ENCODE assay signal across 8 cellular contexts in the genomic region with DNA sequence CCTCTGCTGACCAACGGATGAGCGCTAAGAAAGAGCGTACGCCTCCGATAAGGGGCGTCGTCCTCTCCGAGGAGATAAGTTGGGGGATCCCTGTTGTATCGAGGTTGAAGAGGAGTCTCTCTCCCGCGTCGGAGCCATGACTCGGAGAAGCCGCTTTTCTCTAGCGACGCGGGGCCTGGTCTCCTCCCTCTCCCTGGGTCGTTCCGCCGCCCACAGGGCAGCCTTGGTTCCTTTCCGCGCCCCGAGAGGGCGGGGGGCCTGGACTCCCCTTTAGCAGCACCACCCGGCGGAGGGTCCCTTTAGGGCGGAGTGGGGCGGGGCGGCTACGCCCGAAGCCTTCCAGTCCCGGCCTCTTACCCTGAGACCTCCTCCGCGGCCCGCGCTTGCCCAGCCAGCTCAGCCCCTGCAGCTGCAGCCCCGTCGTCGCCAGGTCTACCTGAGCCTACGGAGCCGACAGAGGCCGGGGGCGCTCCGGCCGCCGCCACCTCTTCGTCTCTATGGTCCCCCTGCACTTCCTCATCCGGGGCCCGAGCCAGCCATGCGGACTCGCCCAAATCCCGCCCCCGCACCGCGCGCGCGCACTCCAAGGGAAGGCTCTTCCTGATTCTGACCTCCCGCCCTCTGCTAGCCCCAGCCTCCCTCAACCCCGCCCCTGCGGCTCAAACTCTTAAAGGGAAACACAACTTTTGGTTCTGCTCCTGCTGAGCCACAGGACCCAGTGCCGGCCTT. TPM values are rescaled to one million over a fixed set of nuclear protein-coding genes. Genes with fewer than 3 reads are reported as not detected.
DNase-seq lines count a peak whose midpoint lies in the region; ATAC-seq, FAIRE-seq and TF ChIP-seq lines count a peak whose summit lies in the region.

A gene (minus strand): TSS at position 497 of the 729 bp plus-strand sequence. CDS start 11,272 bp downstream, outside the sequence.

- H3K27ac Mint-ChIP-seq in IgD-negative memory B cell, result peak within 1 kb of the TSS; percentile 91 to 99 (median 97)

- CTCF ChIA-PET in endothelial cell of umbilical vein (lab: Charles Lee), result interaction anchor here (1.0 kb wide), 2 partner anchors 84 kb away, joined by 3 read pairs; no protein-coding TSS in a partner anchor

- H3K9me1 ChIP-seq in endothelial cell of umbilical vein (replicated peaks; ENCODE audit: control insufficient read depth, extremely low read depth, insufficient read depth, low read length), result no peaks in the 10 kb centered on the region

- no peaks in the 10 kb centered on the region for H3K27me3 ChIP-seq in endothelial cell of umbilical vein (ENCODE audit: control insufficient read depth in 2 of 2, insufficient read depth in 2 of 2, low read length in 2 of 2)

- dilution Hi-C loops in endothelial cell of umbilical vein (cut with MboI; ENCODE audit: extremely low pct_ligation_motif_present, low sequenced_read_pairs), result loop anchor here (10.0 kb wide), 1 partner anchor 205 kb away; no protein-coding TSS in a partner anchor

- H3K4me1 Mint-ChIP-seq in IgD-negative memory B cell, result peaks cover 42 to 52% (median 44%) of the 10 kb centered on the region in 3 donors

- peaks cover 2% of the 10 kb centered on the region for H3K36me3 Mint-ChIP-seq in IgD-negative memory B cell

- peaks cover 44% of the 10 kb centered on the region for H3K79me2 ChIP-seq in endothelial cell of umbilical vein (ENCODE audit: control insufficient read depth, insufficient read depth, low read length)

- no peaks in the 10 kb centered on the region for H3K9me3 ChIP-seq in endothelial cell of umbilical vein (replicated peaks; ENCODE audit: control insufficient read depth, insufficient read depth, low read length)

- POLR2A ChIA-PET in endothelial cell of umbilical vein (lab: Charles Lee), result no interaction called here

- H3K4me2 ChIP-seq in endothelial cell of umbilical vein (ENCODE audit: insufficient read depth, low read length), result peak within 1 kb of the TSS; percentile 89

- peaks cover 37% of the 10 kb centered on the region for H3K4me1 ChIP-seq in endothelial cell of umbilical vein (ENCODE audit: control insufficient read depth, extremely low read depth, insufficient read depth, low read length)

- peak; percentile 50 for ATAC-seq in GM21529 (IDR thresholded peaks at IDR 0.05; ENCODE audit: unreplicated experiment)

- no peak for TF ChIP-seq CTCF in endothelial cell of umbilical vein (IDR thresholded peaks at IDR 0.05; ENCODE audit: extremely low read depth in 1 of 2, insufficient read depth in 1 of 2, low read depth in 1 of 2, low read length in 2 of 2)

- H3K36me3 ChIP-seq in endothelial cell of umbilical vein (ENCODE audit: control insufficient read depth in 2 of 2, extremely low read depth in 1 of 2, insufficient read depth in 2 of 2, low read length in 2 of 2), result peaks cover 0 to 3% of the 10 kb centered on the region in 2 experiments

- no peaks in the 10 kb centered on the region for H4K20me1 ChIP-seq in endothelial cell of umbilical vein (replicated peaks; ENCODE audit: control insufficient read depth, extremely low read depth, insufficient read depth, low read length)

- peak within 1 kb of the TSS; percentile 87 to 98 (median 93) for H3K4me3 Mint-ChIP-seq in IgD-negative memory B cell

- H3K9ac ChIP-seq in endothelial cell of umbilical vein (replicated peaks; ENCODE audit: extremely low read depth, insufficient read depth, low read length), result peak within 1 kb of the TSS; percentile 85

- peak; percentile 93 for TF ChIP-seq POLR2A in endothelial cell of umbilical vein (IDR thresholded peaks at IDR 0.05; ENCODE audit: low read depth, low read length)

- DNase-seq in DMS 273 treated with DMSO at 0.1 percent for 48 hours (lab: John Stamatoyannopoulos, UW), result peak; percentile 81
- DNase-seq in OCI-M1 (lab: John Stamatoyannopoulos, UW), result peak; percentile 98
- peak; percentile 99 for DNase-seq in activated T-cell treated with anti-CD3 and anti-CD28 coated beads for 24 hours (ENCODE audit: low read depth)
- peak; percentile 96 for DNase-seq in endothelial cell of umbilical vein (ENCODE audit: low read depth, low spot score)
- peak; percentile 98 for DNase-seq in midbrain (lab: John Stamatoyannopoulos, UW)
- peak; percentile 98 for DNase-seq in stimulated activated CD8-positive, alpha-beta memory T cell treated with anti-CD3 and anti-CD28 coated beads, Interleukin-15, amount 100 ng/mL, for 48 hours (ENCODE audit: low read depth in 2 of 2)

- peak within 1 kb of the TSS; percentile 94 for H2AFZ ChIP-seq in endothelial cell of umbilical vein (ENCODE audit: low read depth, low read length)

- intact Hi-C loops in endothelial cell of umbilical vein (cut with micrococcal nuclease), result loop anchor here (1.0 to 5.0 kb wide), 3 partner anchors 72 to 252 kb away; a partner anchor contains a TSS

- no TSS peak for BruUV-seq in endothelial cell of umbilical vein (replicated peaks; lab: Mats Ljungman, UMichigan)

- H3K27ac ChIP-seq in endothelial cell of umbilical vein (ENCODE audit: insufficient read depth, low read depth, low read length), result peak within 1 kb of the TSS; percentile 66

- peaks cover 0 to 1% (median 0%) of the 10 kb centered on the region in 3 donors for H3K9me3 Mint-ChIP-seq in IgD-negative memory B cell

- FAIRE-seq in endothelial cell of umbilical vein (lab: Jason Lieb, UNC), result peak; percentile 85

- no peaks in the 10 kb centered on the region for H3K27me3 Mint-ChIP-seq in IgD-negative memory B cell

- peak within 1 kb of the TSS; percentile 75 to 89 (median 82) for H3K4me3 ChIP-seq in endothelial cell of umbilical vein (replicated peaks in 1 of 3; ENCODE audit: insufficient read depth in 1 of 3, low read depth in 1 of 3, low read length in 3 of 3)

TF ChIP-seq in endothelial cell of umbilical vein, 7 proteins besides CTCF, POLR2A, EP300 and RAD21:
- TF ChIP-seq EZH2 (IDR thresholded peaks at IDR 0.05; ENCODE audit: borderline replicate concordance, low read depth, low read length, severe bottlenecking) (no peak), GATA2 (IDR thresholded peaks at IDR 0.05; ENCODE audit: insufficient read depth, insufficient read length, low read depth, low read length) (no peak), FOS (IDR thresholded peaks at IDR 0.05; ENCODE audit: borderline replicate concordance, insufficient read depth, low read length) (no peak), JUN (IDR thresholded peaks at IDR 0.05; ENCODE audit: borderline replicate concordance, insufficient read depth, insufficient read length, low read depth) (no peak), POLR2AphosphoS5 (IDR thresholded peaks at IDR 0.05; ENCODE audit: insufficient read depth, low read depth, low read length) (peak; percentile 94), MYC (IDR thresholded peaks at IDR 0.05; ENCODE audit: low read depth, low read length) (peak; percentile 48)
- TF ChIP-seq, protein P1, sequence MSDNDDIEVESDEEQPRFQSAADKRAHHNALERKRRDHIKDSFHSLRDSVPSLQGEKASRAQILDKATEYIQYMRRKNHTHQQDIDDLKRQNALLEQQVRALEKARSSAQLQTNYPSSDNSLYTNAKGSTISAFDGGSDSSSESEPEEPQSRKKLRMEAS (IDR thresholded peaks at IDR 0.05; ENCODE audit: insufficient read depth, insufficient read length), result peak; percentile 31

RNA-seq across cellular contexts. Expression of the gene that starts here (rescaled TPM):
- polyA plus RNA-seq in IgD-negative memory B cell (28.4 TPM), endothelial cell of umbilical vein (10.9 and 13.1 TPM in 2 replicates)
- total RNA-seq in endothelial cell of umbilical vein, result 47.5 and 53.8 TPM in 2 replicates
- polyA plus RNA-seq in endothelial cell of umbilical vein (2011; cell fraction: cytosol; rRNA removed), result 9.1 and 9.7 TPM in 2 replicates
- polyA plus RNA-seq in endothelial cell of umbilical vein (2011; cell fraction: nucleus; rRNA removed), result 18.1 and 18.7 TPM in 2 replicates
- 13.0 and 17.0 TPM in 2 replicates for polyA plus RNA-seq in endothelial cell of umbilical vein (2012)
- 85.0 and 90.6 TPM in 2 replicates for polyA minus RNA-seq in endothelial cell of umbilical vein
- polyA minus RNA-seq in endothelial cell of umbilical vein (2011; cell fraction: cytosol; rRNA and poly(A)+ RNA removed), result 20.3 TPM
- polyA minus RNA-seq in endothelial cell of umbilical vein (2011; cell fraction: nucleus; rRNA and poly(A)+ RNA removed), result 41.2 and 52.7 TPM in 2 replicates

Comparison
In these comparisons a context has a peak if more than half of its experiments do, and no peak if none do; other contexts are left out.
1. Peak in every context shown above with its lines: DNase-seq, ATAC-seq, H3K4me3 ChIP-seq and H3K27ac ChIP-seq.